35 cellular contexts compared by ENCODE assay signal in genomic region chr18:22063672-22064071, GRCh38.
"Had no signal": no experiment of that assay in that cellular context is flagged by ENCODE, and none has a peak within 500 bp of the region (broad histone marks: within the 10 kb centered on the region; RNA-seq: fewer than 3 reads in every experiment).

No MANE protein-coding gene starts in this region.

- ATAC-seq: activated CD8-positive, alpha-beta T cell treated with anti-CD3 and anti-CD28 coated beads for 36 hours; activated naive CD8-positive, alpha-beta T cell treated with anti-CD3 and anti-CD28 coated beads, Interleukin-2, amount 50 U/mL, for 24 hours had no signal

- H3K9me3 ChIP-seq: ascending aorta had no signal

- H3K27ac ChIP-seq: ascending aorta, VCaP had no signal

- H3K4me3 ChIP-seq: ascending aorta, cardiac muscle cell had no signal

- H3K27me3 Mint-ChIP-seq: activated B cell treated with CpG ODN at 0.5 μM for 24 hours; activated CD4-positive, alpha-beta memory T cell treated with anti-CD3 and anti-CD28 coated beads for 36 hours; activated CD4-positive, alpha-beta T cell treated with anti-CD3 and anti-CD28 coated beads, Interleukin-2, amount 10 ng/mL, durations not matched to agents 24 days and 14 days; activated naive CD4-positive, alpha-beta T cell treated with anti-CD3 and anti-CD28 coated beads, Interleukin-2, amount 50 U/mL, for 24 hours; activated naive CD8-positive, alpha-beta T cell treated with anti-CD3 and anti-CD28 coated beads, Interleukin-2, amount 10 ng/mL, durations not matched to agents 7 days and 5 days; activated naive CD8-positive, alpha-beta T cell treated with anti-CD3 and anti-CD28 coated beads, Interleukin-2, amount 50 U/mL, for 24 hours; activated T-cell treated with anti-CD3 and anti-CD28 coated beads, Interleukin-2, amount 50 U/mL, for 24 hours; brain had no signal

- H3K4me1 ChIP-seq: ascending aorta had no signal

- H3K36me3 ChIP-seq: ascending aorta, cardiac muscle cell had no signal

- H3K27ac Mint-ChIP-seq: activated B cell treated with CpG ODN at 0.5 μM for 24 hours; activated CD4-positive, alpha-beta memory T cell treated with anti-CD3 and anti-CD28 coated beads for 36 hours; activated CD4-positive, alpha-beta T cell treated with anti-CD3 and anti-CD28 coated beads, Interleukin-2, amount 10 ng/mL, durations not matched to agents 24 days and 14 days; activated CD8-positive, alpha-beta T cell treated with anti-CD3 and anti-CD28 coated beads for 36 hours; activated naive CD4-positive, alpha-beta T cell treated with anti-CD3 and anti-CD28 coated beads, Interleukin-2, amount 10 ng/mL, durations not matched to agents 7 days and 5 days; activated naive CD4-positive, alpha-beta T cell treated with anti-CD3 and anti-CD28 coated beads, Interleukin-2, amount 50 U/mL, for 24 hours; activated naive CD8-positive, alpha-beta T cell; activated naive CD8-positive, alpha-beta T cell treated with anti-CD3 and anti-CD28 coated beads, Interleukin-2, amount 10 ng/mL, durations not matched to agents 7 days and 5 days; activated naive CD8-positive, alpha-beta T cell treated with anti-CD3 and anti-CD28 coated beads, Interleukin-2, amount 50 U/mL, for 24 hours; activated T-cell treated with anti-CD3 and anti-CD28 coated beads, Interleukin-2, amount 50 U/mL, for 24 hours; activated T-helper 2 cell treated with anti-CD3 and anti-CD28 coated beads, Interferon-gamma antibody, Interleukin-2, Interleukin-4, amounts not matched to agents 10 μg/mL and 5 μg/mL and 100 μg/mL, durations not matched to agents 14 hours and 24 hours and 36 hours; brain; T-helper 1 cell treated with Interleukin-12 subunit alpha and Interleukin-12 subunit beta and Interleukin-4 antibody, amounts not matched to agents 30 μg/mL and 1 μg/mL, for 36 hours; T-helper 2 cell treated with Interferon-gamma antibody and Interleukin-4, amounts not matched to agents 5 μg/mL and 100 μg/mL, for 36 hours had no signal

- H3K36me3 Mint-ChIP-seq: activated CD4-positive, alpha-beta memory T cell treated with anti-CD3 and anti-CD28 coated beads for 36 hours; activated naive CD4-positive, alpha-beta T cell treated with anti-CD3 and anti-CD28 coated beads, Interleukin-2, amount 10 ng/mL, durations not matched to agents 7 days and 5 days; activated naive CD4-positive, alpha-beta T cell treated with anti-CD3 and anti-CD28 coated beads, Interleukin-2, amount 50 U/mL, for 24 hours; activated naive CD8-positive, alpha-beta T cell; activated naive CD8-positive, alpha-beta T cell treated with anti-CD3 and anti-CD28 coated beads, Interleukin-2, amount 10 ng/mL, durations not matched to agents 7 days and 5 days; brain had no signal

- H3K9me3 Mint-ChIP-seq: activated B cell treated with CpG ODN at 0.5 μM for 24 hours; activated CD4-positive, alpha-beta memory T cell treated with anti-CD3 and anti-CD28 coated beads for 36 hours; activated CD8-positive, alpha-beta T cell treated with anti-CD3 and anti-CD28 coated beads for 36 hours; activated naive CD4-positive, alpha-beta T cell treated with anti-CD3 and anti-CD28 coated beads, Interleukin-2, amount 10 ng/mL, durations not matched to agents 7 days and 5 days; activated naive CD4-positive, alpha-beta T cell treated with anti-CD3 and anti-CD28 coated beads, Interleukin-2, amount 50 U/mL, for 24 hours; activated naive CD8-positive, alpha-beta T cell treated with anti-CD3 and anti-CD28 coated beads, Interleukin-2, amount 10 ng/mL, durations not matched to agents 7 days and 5 days; activated naive CD8-positive, alpha-beta T cell treated with anti-CD3 and anti-CD28 coated beads, Interleukin-2, amount 50 U/mL, for 24 hours; activated T-cell treated with anti-CD3 and anti-CD28 coated beads, Interleukin-2, amount 50 U/mL, for 24 hours; activated T-helper 2 cell treated with anti-CD3 and anti-CD28 coated beads, Interferon-gamma antibody, Interleukin-2, Interleukin-4, amounts not matched to agents 10 μg/mL and 5 μg/mL and 100 μg/mL, durations not matched to agents 14 hours and 24 hours and 36 hours; brain; central memory CD8-positive, alpha-beta T cell; T-helper 2 cell treated with Interferon-gamma antibody and Interleukin-4, amounts not matched to agents 5 μg/mL and 100 μg/mL, for 36 hours had no signal

- H3K27me3 ChIP-seq: ascending aorta, cardiac muscle cell had no signal

- H3K4me1 Mint-ChIP-seq: activated B cell treated with CpG ODN at 0.5 μM for 24 hours; activated CD4-positive, alpha-beta T cell treated with anti-CD3 and anti-CD28 coated beads, Interleukin-2, amount 10 ng/mL, durations not matched to agents 24 days and 14 days; activated naive CD4-positive, alpha-beta T cell treated with anti-CD3 and anti-CD28 coated beads, Interleukin-2, amount 10 ng/mL, durations not matched to agents 7 days and 5 days; activated naive CD4-positive, alpha-beta T cell treated with anti-CD3 and anti-CD28 coated beads, Interleukin-2, amount 50 U/mL, for 24 hours; activated naive CD8-positive, alpha-beta T cell treated with anti-CD3 and anti-CD28 coated beads, Interleukin-2, amount 10 ng/mL, durations not matched to agents 7 days and 5 days; brain; central memory CD8-positive, alpha-beta T cell had no signal

- H3K4me3 Mint-ChIP-seq: activated B cell treated with CpG ODN at 0.5 μM for 24 hours; activated CD4-positive, alpha-beta memory T cell treated with anti-CD3 and anti-CD28 coated beads for 36 hours; activated CD4-positive, alpha-beta T cell treated with anti-CD3 and anti-CD28 coated beads, Interleukin-2, amount 10 ng/mL, durations not matched to agents 24 days and 14 days; activated CD8-positive, alpha-beta T cell treated with anti-CD3 and anti-CD28 coated beads for 36 hours; activated naive CD4-positive, alpha-beta T cell treated with anti-CD3 and anti-CD28 coated beads, Interleukin-2, amount 10 ng/mL, durations not matched to agents 7 days and 5 days; activated naive CD4-positive, alpha-beta T cell treated with anti-CD3 and anti-CD28 coated beads, Interleukin-2, amount 50 U/mL, for 24 hours; activated naive CD8-positive, alpha-beta T cell; activated naive CD8-positive, alpha-beta T cell treated with anti-CD3 and anti-CD28 coated beads, Interleukin-2, amount 10 ng/mL, durations not matched to agents 7 days and 5 days; activated naive CD8-positive, alpha-beta T cell treated with anti-CD3 and anti-CD28 coated beads, Interleukin-2, amount 50 U/mL, for 24 hours; activated T-cell treated with anti-CD3 and anti-CD28 coated beads, Interleukin-2, amount 50 U/mL, for 24 hours; brain; central memory CD8-positive, alpha-beta T cell; T-helper 1 cell treated with Interleukin-12 subunit alpha and Interleukin-12 subunit beta and Interleukin-4 antibody, amounts not matched to agents 30 μg/mL and 1 μg/mL, for 36 hours; T-helper 2 cell treated with Interferon-gamma antibody and Interleukin-4, amounts not matched to agents 5 μg/mL and 100 μg/mL, for 36 hours had no signal

- DNase-seq: activated B cell treated with CpG ODN at 0.5 μM for 24 hours; activated CD4-positive, alpha-beta memory T cell treated with anti-CD3 and anti-CD28 coated beads for 36 hours; activated CD4-positive, alpha-beta T cell treated with anti-CD3 and anti-CD28 coated beads for 4 hours; activated CD4-positive, alpha-beta T cell treated with anti-CD3 and anti-CD28 coated beads, Interleukin-2, amount 10 ng/mL, durations not matched to agents 24 days and 14 days; activated CD4-positive, alpha-beta T cell treated with anti-CD3 and anti-CD28 coated beads, Interleukin-2, amount 50 U/mL, for 1 hour; activated CD4-positive, alpha-beta T cell treated with anti-CD3 and anti-CD28 coated beads, Interleukin-2, amount 50 U/mL, for 4 hours; activated CD4-positive, CD25-positive, alpha-beta regulatory T cell treated with anti-CD3 and anti-CD28 coated beads, Interleukin-2, amount 50 U/mL, for 72 hours; activated CD8-positive, alpha-beta memory T cell treated with anti-CD3 and anti-CD28 coated beads, Interleukin-2, amount 50 U/mL, for 4 hours; activated CD8-positive, alpha-beta T cell treated with anti-CD3 and anti-CD28 coated beads for 36 hours; activated effector memory CD4-positive, alpha-beta T cell treated with Interleukin-2 at 50 U/mL for 16 hours; activated gamma-delta T cell; activated naive CD4-positive, alpha-beta T cell treated with anti-CD3 and anti-CD28 coated beads, Interleukin-2, amount 10 ng/mL, durations not matched to agents 7 days and 5 days; activated naive CD4-positive, alpha-beta T cell treated with Interleukin-2 at 50 U/mL for 16 hours; activated naive CD8-positive, alpha-beta T cell treated with anti-CD3 and anti-CD28 coated beads, Interleukin-2, amount 10 ng/mL, durations not matched to agents 7 days and 5 days; activated naive CD8-positive, alpha-beta T cell treated with anti-CD3 and anti-CD28 coated beads, Interleukin-2, amount 50 U/mL, for 24 hours; activated T-cell treated with anti-CD3 and anti-CD28 coated beads for 4 hours; activated T-cell treated with anti-CD3 and anti-CD28 coated beads, Interleukin-2, amount 50 U/mL, for 24 hours; activated T-cell treated with anti-CD3 and anti-CD28 coated beads, Interleukin-2, amount 50 U/mL, for 48 hours; amygdala; anterior cingulate cortex; caudate nucleus; cerebellar nuclear complex; T-helper 1 cell; T-helper 2 cell; T-helper 9 cell had no signal
